In genomic region chr17:41967141-41967920, GRCh38 we compare ENCODE assay signal across 8 cellular contexts. TPM values are rescaled to one million over a fixed set of nuclear protein-coding genes. Genes with fewer than 3 reads are reported as not detected.
DNase-seq lines count a peak whose midpoint lies in the region; ATAC-seq, FAIRE-seq and TF ChIP-seq lines count a peak whose summit lies in the region.

No MANE protein-coding gene starts in this region.

- intact Hi-C loops in GM12878 (cut with micrococcal nuclease; ENCODE audit: unreplicated experiment): loop anchor here (2.0 to 5.0 kb wide), 2 partner anchors 49 to 215 kb away; partner anchors contain the start of genes DNAJC7 and KCNH4

- no peak overlapping the region for H3K56ac ChIP-seq in H9 (ENCODE audit: insufficient read length, low read depth, low read length)

- H3K4me1 ChIP-seq in DND-41 (ENCODE audit: insufficient read depth, low read length) (peaks cover 59% of the 10 kb centered on the region), H9 (ENCODE audit: insufficient read depth, low read length) (no peaks in the 10 kb centered on the region), GM12878 (ENCODE audit: control insufficient read depth, insufficient read depth, low read length) (peaks cover 6% of the 10 kb centered on the region)

- no peak overlapping the region for H4K8ac ChIP-seq in H9 (replicated peaks; ENCODE audit: insufficient read length, low read depth, low read length)

- H3K79me1 ChIP-seq in H9 (ENCODE audit: insufficient read depth, low read depth, low read length, poor library complexity, severe bottlenecking): no peaks in the 10 kb centered on the region

- H4K91ac ChIP-seq in H9 (ENCODE audit: insufficient read length, low read depth, low read length): no peak overlapping the region

- H3K9me3 ChIP-seq in DND-41 (ENCODE audit: insufficient read depth, low read length, severe bottlenecking) (no peaks in the 10 kb centered on the region), H9 (ENCODE audit: control insufficient read depth, low read depth, low read length) (no peaks in the 10 kb centered on the region), GM12878 (replicated peaks; ENCODE audit: control insufficient read depth, insufficient read depth, low read length) (no peaks in the 10 kb centered on the region)

- no peak overlapping the region for H3T11ph ChIP-seq in H9 (ENCODE audit: low read length)

- POLR2A ChIA-PET in GM12878 (lab: Charles Lee): interaction anchor here (1.0 to 2.3 kb wide), 6 partner anchors 9 to 153 kb away, joined by 3 to 45 read pairs (median 9); partner anchors contain the start of genes DHX58 and DNAJC7

- H3K79me2 ChIP-seq in DND-41 (ENCODE audit: insufficient read depth, low read length) (peaks cover 56% of the 10 kb centered on the region), H9 (ENCODE audit: insufficient read depth, low read length) (no peaks in the 10 kb centered on the region), GM12878 (ENCODE audit: control insufficient read depth, insufficient read depth, low read length) (peaks cover 23% of the 10 kb centered on the region)

- RAD21 ChIA-PET in GM12878 (lab: Charles Lee; ENCODE audit: unreplicated experiment): interaction anchor here (1.3 to 3.9 kb wide), 3 partner anchors 9 to 134 kb away, joined by 4 to 53 read pairs (median 16); partner anchors contain the start of genes DNAJC7 and NKIRAS2

- DNase-seq in DND-41 (peak; percentile 55), H9 (no peak), GM12878 (ENCODE audit: low read depth, low spot score) (no peak), kidney epithelial cell (ENCODE audit: low read depth) (no peak), NCI-H2029 treated with DMSO at 0.1 percent for 48 hours (lab: John Stamatoyannopoulos, UW) (no peak), COR-L47 (lab: John Stamatoyannopoulos, UW) (no peak)
- DNase-seq in stimulated activated CD4-positive, alpha-beta T cell treated with anti-CD3 and anti-CD28 coated beads, Interleukin-15, amount 100 ng/mL, for 48 hours (ENCODE audit: low read depth in 2 of 2): peak; percentile 18 to 20

- no peak overlapping the region for H2BK5ac ChIP-seq in H9 (ENCODE audit: insufficient read length, low read length)

- H3K4me1 Mint-ChIP-seq in H9: peaks cover 23 to 31% of the 10 kb centered on the region in 2 experiments

- in situ Hi-C loops in GM12878 (cut with MboI): no loop called here

- peak overlapping the region; percentile 76 to 80 for H3K4me3 Mint-ChIP-seq in H9

- WGBS in H9 (ENCODE audit: extremely low coverage, insufficient read length, low lambda C conversion rate): no CpG with 5 or more reads among the region's 39 CpGs
- 23% methylated on average over 39 of the region's 39 CpGs for WGBS in GM12878 (ENCODE audit: insufficient coverage, insufficient replicate concordance, low lambda C conversion rate, missing lambda C conversion rate)

- H4K20me1 ChIP-seq in DND-41 (ENCODE audit: insufficient read depth, low read length) (peaks cover 33% of the 10 kb centered on the region), H9 (ENCODE audit: control insufficient read depth, insufficient read depth, insufficient read length) (no peaks in the 10 kb centered on the region), GM12878 (ENCODE audit: control insufficient read depth, insufficient read depth) (no peaks in the 10 kb centered on the region)

- H2BK12ac ChIP-seq in H9 (ENCODE audit: insufficient read length, low read depth, low read length): no peak overlapping the region

- H3K9ac ChIP-seq in DND-41 (ENCODE audit: low read depth, low read length) (peak overlapping the region; percentile 92), H9 (ENCODE audit: extremely low read depth, insufficient read length, low read length) (peak overlapping the region; percentile 78), GM12878 (ENCODE audit: control insufficient read depth, insufficient read depth, low read length) (peak overlapping the region; percentile 88)

- TF ChIP-seq CTCF in DND-41 (IDR thresholded peaks at IDR 0.05; ENCODE audit: borderline replicate concordance, extremely low read depth, low read length, poor library complexity, severe bottlenecking) (no peak), H9 (conservative IDR thresholded peaks at IDR 0.05) (no peak), GM12878 (IDR thresholded peaks at IDR 0.05 in 2 of 3, conservative IDR thresholded peaks at IDR 0.05 in 1 of 3; ENCODE audit: control insufficient read depth in 2 of 3, extremely low read depth in 1 of 3, insufficient read depth in 1 of 3, low read depth in 3 of 3, low read length in 3 of 3) (no peak), kidney epithelial cell (IDR thresholded peaks at IDR 0.05; ENCODE audit: insufficient read depth, low read length, poor library complexity, severe bottlenecking) (no peak)

- 0 out of 2 replicates have a peak overlapping the region, but pooled peaks have one; percentile 85 for H2BK15ac ChIP-seq in H9 (ENCODE audit: low read depth, low read length)

- no TSS peak for BruUV-seq in GM12878 (replicated peaks; lab: Mats Ljungman, UMichigan)

- H3K4me2 ChIP-seq in DND-41 (ENCODE audit: insufficient read depth, low read length): peak overlapping the region; percentile 95
- peak overlapping the region; percentile 91 for H3K4me2 ChIP-seq in H9 (ENCODE audit: insufficient read depth, insufficient read length, low read length)
- peak overlapping the region; percentile 94 for H3K4me2 ChIP-seq in GM12878 (ENCODE audit: control insufficient read depth, insufficient read depth)

- no peak overlapping the region for H2BK120ac ChIP-seq in H9 (ENCODE audit: low read depth, low read length, poor library complexity, severe bottlenecking)

- no peak for FAIRE-seq in GM12878 (lab: Jason Lieb, UNC)

- peak overlapping the region; percentile 67 for H3K14ac ChIP-seq in H9 (ENCODE audit: insufficient read depth, low read length)

- H3K23ac ChIP-seq in H9 (ENCODE audit: insufficient read length, low read depth, low read length): no peak overlapping the region

- TF ChIP-seq RAD21 in GM12878 (IDR thresholded peaks at IDR 0.05; ENCODE audit: insufficient read depth, low read depth, low read length): no peak

- H3K36me3 Mint-ChIP-seq in H9 (ENCODE audit: insufficient read depth in 1 of 3, low read depth in 3 of 3): peaks cover 16 to 38% (median 33%) of the 10 kb centered on the region in 3 experiments

- no peaks in the 10 kb centered on the region for H3K9me3 Mint-ChIP-seq in H9

- H3K27me3 Mint-ChIP-seq in H9 (ENCODE audit: low read depth): peaks cover 1% of the 10 kb centered on the region; the same call in 1 of the 2 replicates

- peak overlapping the region in 2 of 3 experiments; percentile 20 to 52; a peak in 1 of 7 replicates for H3K27ac Mint-ChIP-seq in H9

- peak; percentile 53 for TF ChIP-seq POLR2A in GM12878 (IDR thresholded peaks at IDR 0.05; ENCODE audit: low read depth, low read length)

- SMC1A ChIA-PET in GM12878 (lab: Charles Lee; ENCODE audit: uncharacterized antibody, unreplicated experiment): interaction anchor here (1.4 to 6.1 kb wide), 6 partner anchors 10 to 149 kb away, joined by 4 to 20 read pairs (median 12); partner anchors contain the start of gene DNAJC7

- CTCF ChIA-PET in GM12878 (lab: Yijun Ruan, JAX): interaction anchor here (1.1 to 9.4 kb wide), 8 partner anchors 8 to 214 kb away, joined by 4 to 116 read pairs (median 10); partner anchors contain the start of genes DNAJC7, KAT2A, KCNH4 and NKIRAS2

- no peak overlapping the region for H2AK5ac ChIP-seq in H9 (ENCODE audit: insufficient read length, low read length)

- H3K4me3 ChIP-seq in DND-41 (ENCODE audit: low read depth in 1 of 2, low read length in 2 of 2): peak overlapping the region; percentile 76 to 77; a peak in 3 of 4 replicates
- H3K4me3 ChIP-seq in GM12878: peak overlapping the region; percentile 79
- peak overlapping the region; percentile 76 for H3K4me3 ChIP-seq in kidney epithelial cell (ENCODE audit: low read depth, low read length)

- H3K27ac ChIP-seq in DND-41 (ENCODE audit: low read length): peak overlapping the region; percentile 82
- no peak overlapping the region for H3K27ac ChIP-seq in H9 (ENCODE audit: insufficient read length, low read depth, low read length)
- peak overlapping the region; percentile 87 for H3K27ac ChIP-seq in GM12878 (ENCODE audit: control insufficient read depth, insufficient read depth)

- H3K36me3 ChIP-seq in DND-41 (ENCODE audit: insufficient read depth, low read length): peaks cover 38% of the 10 kb centered on the region
- H3K36me3 ChIP-seq in GM12878 (ENCODE audit: control insufficient read depth in 2 of 2, insufficient read depth in 2 of 2, low read length in 1 of 2): peaks cover 4 to 10% of the 10 kb centered on the region in 2 experiments; a peak in 3 of 4 replicates
- no peaks in the 10 kb centered on the region for H3K36me3 ChIP-seq in kidney epithelial cell (ENCODE audit: control insufficient read depth, insufficient read depth, low read length)

- no peak for TF ChIP-seq EP300 in GM12878 (IDR thresholded peaks at IDR 0.05; ENCODE audit: borderline replicate concordance in 1 of 2, control insufficient read depth in 1 of 2, low read depth in 2 of 2, low read length in 2 of 2)

- H3K18ac ChIP-seq in H9 (ENCODE audit: insufficient read length, low read depth, low read length): peak overlapping the region; percentile 59

- H3K27me3 ChIP-seq in DND-41 (ENCODE audit: insufficient read depth, low read length, poor library complexity): no peaks in the 10 kb centered on the region
- no peaks in the 10 kb centered on the region for H3K27me3 ChIP-seq in H9 (ENCODE audit: insufficient read depth, low read length)
- no peaks in the 10 kb centered on the region for H3K27me3 ChIP-seq in GM12878 (replicated peaks in 1 of 2; ENCODE audit: control insufficient read depth in 2 of 2, insufficient read depth in 2 of 2, low read length in 1 of 2)
- no peaks in the 10 kb centered on the region for H3K27me3 ChIP-seq in kidney epithelial cell (ENCODE audit: control insufficient read depth, insufficient read depth, low read length)

- H2AFZ ChIP-seq in DND-41 (ENCODE audit: low read depth, low read length) (peak overlapping the region; percentile 83), H9 (ENCODE audit: low read length) (no peak overlapping the region), GM12878 (ENCODE audit: control insufficient read depth, low read depth, low read length) (peak overlapping the region; percentile 66)

- peaks cover 12% of the 10 kb centered on the region for H3K23me2 ChIP-seq in H9 (ENCODE audit: insufficient read length, low read depth, low read length, poor library complexity, severe bottlenecking)

- no peak overlapping the region for H4K5ac ChIP-seq in H9 (ENCODE audit: insufficient read length, low read depth, low read length)

- H2BK20ac ChIP-seq in H9 (ENCODE audit: low read depth, low read length, poor library complexity, severe bottlenecking): no peak overlapping the region

- peak overlapping the region; percentile 27; the same call in 1 of the 2 replicates for H3K4ac ChIP-seq in H9 (ENCODE audit: low read depth, low read length)

- ATAC-seq in DND-41 (ENCODE audit: insufficient read depth, low read depth) (peak; percentile 29), SK-N-SH treated with all-trans-retinoic acid at 6 μM for 48 hours (peak; percentile 8), GM12878 (peak; percentile 8; the same call in 2 of the 3 replicates)

RNA-seq across cellular contexts. Expression of gene CNP, which starts 0.7 kb away (rescaled TPM):
- total RNA-seq in H9 (2021) (78.5 and 79.7 TPM in 2 replicates), GM12878 (2014; rRNA removed) (35.6 and 39.5 TPM in 2 replicates), GM12878 (2014; rRNA removed; fragmentation: Illumina TruSeq; extraction: Trizol) (22.5 and 22.9 TPM in 2 replicates), GM12878 (2021) (50.9 and 52.2 TPM in 2 replicates), kidney epithelial cell (58.5 and 65.1 TPM in 2 replicates)
- total RNA-seq in GM12878 (2013; cell fraction: nucleolus; rRNA removed): 22.0 and 33.7 TPM in 2 replicates
- 11.6 TPM for polyA plus RNA-seq in GM12878 (2011; ENCODE audit: low read depth)
- polyA plus RNA-seq in GM12878 (2011; rRNA removed) (14.4 and 24.6 TPM in 2 replicates), GM12878 (2014; fragmentation: Illumina TruSeq; extraction: Trizol) (16.9 and 26.3 TPM in 2 replicates), GM12878 (2014; fragmentation: Nextera tagmentation; extraction: Ambion mirVana) (1 to 10 TPM; 1.8 to 4.4 TPM), GM12878 (2014; rRNA removed) (36.5 and 40.4 TPM in 2 replicates), GM12878 (2016; fragmentation: Nextera tagmentation; extraction: Ambion mirVana) (10 to 100 TPM; 59.8 to 60.7 TPM)
- polyA plus RNA-seq in GM12878 (2011; cell fraction: cytosol; rRNA removed): 31.7 and 35.2 TPM in 2 replicates
- 23.4 and 31.0 TPM in 2 replicates for polyA plus RNA-seq in GM12878 (2011; cell fraction: nucleus; rRNA removed)
- polyA plus RNA-seq in GM12878 (2012): 25.0 and 30.4 TPM in 2 replicates
- 64.6 and 68.2 TPM in 2 replicates for polyA minus RNA-seq in GM12878 (2011; rRNA and poly(A)+ RNA removed)
- polyA minus RNA-seq in GM12878 (2011; cell fraction: cytosol; rRNA and poly(A)+ RNA removed): 27.3 and 32.6 TPM in 2 replicates
- 15.0 and 26.4 TPM in 2 replicates for polyA minus RNA-seq in GM12878 (2011; cell fraction: nucleus; rRNA and poly(A)+ RNA removed)

RNA-seq across cellular contexts. Expression of gene ODAD4, which starts 36.9 kb away (rescaled TPM):
- 1.3 and 2.1 TPM in 2 replicates for total RNA-seq in H9 (2021)
- total RNA-seq in GM12878 (2013; cell fraction: nucleolus; rRNA removed): 0.38 and 1.1 TPM in 2 replicates
- 0.11 and 0.16 TPM in 2 replicates for total RNA-seq in GM12878 (2014; rRNA removed)
- total RNA-seq in GM12878 (2014; rRNA removed; fragmentation: Illumina TruSeq; extraction: Trizol): 0.22 and 0.55 TPM in 2 replicates
- 0.46 TPM in 1 of 2 replicates, not detected in the other for total RNA-seq in GM12878 (2021)
- polyA plus RNA-seq in GM12878 (2011; ENCODE audit: low read depth): 0.14 TPM
- 0.27 and 0.53 TPM in 2 replicates for polyA plus RNA-seq in GM12878 (2011; rRNA removed)
- polyA plus RNA-seq in GM12878 (2011; cell fraction: cytosol; rRNA removed): 0.09 and 0.20 TPM in 2 replicates
- 0.34 and 0.63 TPM in 2 replicates for polyA plus RNA-seq in GM12878 (2011; cell fraction: nucleus; rRNA removed)
- polyA plus RNA-seq in GM12878 (2012): 0.19 and 0.31 TPM in 2 replicates
- polyA plus RNA-seq in GM12878 (2014; fragmentation: Illumina TruSeq; extraction: Trizol): 0.17 and 0.60 TPM in 2 replicates
- polyA plus RNA-seq in GM12878 (2014; fragmentation: Nextera tagmentation; extraction: Ambion mirVana): under 1 TPM; 0.10 to 0.44 TPM
- polyA plus RNA-seq in GM12878 (2014; rRNA removed): 0.17 and 0.27 TPM in 2 replicates
- under 1 TPM; 0.68 to 0.73 TPM for polyA plus RNA-seq in GM12878 (2016; fragmentation: Nextera tagmentation; extraction: Ambion mirVana)
- 0.44 and 0.52 TPM in 2 replicates for polyA minus RNA-seq in GM12878 (2011; rRNA and poly(A)+ RNA removed)
- polyA minus RNA-seq in GM12878 (2011; cell fraction: cytosol; rRNA and poly(A)+ RNA removed): not detected in 2 replicates
- polyA minus RNA-seq in GM12878 (2011; cell fraction: nucleus; rRNA and poly(A)+ RNA removed): 0.36 TPM in 1 of 2 replicates, not detected in the other
- 0.62 and 0.84 TPM in 2 replicates for total RNA-seq in kidney epithelial cell

RNA-seq across cellular contexts. Expression of gene ACLY, which starts 48.6 kb away (rescaled TPM):
- total RNA-seq in H9 (2021): 279 and 289 TPM in 2 replicates
- total RNA-seq in GM12878 (2013; cell fraction: nucleolus; rRNA removed): 60.0 and 63.4 TPM in 2 replicates
- 104 and 111 TPM in 2 replicates for total RNA-seq in GM12878 (2014; rRNA removed)
- total RNA-seq in GM12878 (2014; rRNA removed; fragmentation: Illumina TruSeq; extraction: Trizol): 112 and 113 TPM in 2 replicates
- total RNA-seq in GM12878 (2021): 224 and 228 TPM in 2 replicates
- polyA plus RNA-seq in GM12878 (2011; ENCODE audit: low read depth): 37.0 TPM
- polyA plus RNA-seq in GM12878 (2011; rRNA removed): 96.6 and 140 TPM in 2 replicates
- polyA plus RNA-seq in GM12878 (2011; cell fraction: cytosol; rRNA removed): 132 and 154 TPM in 2 replicates
- 125 and 158 TPM in 2 replicates for polyA plus RNA-seq in GM12878 (2011; cell fraction: nucleus; rRNA removed)
- polyA plus RNA-seq in GM12878 (2012): 63.8 and 69.0 TPM in 2 replicates
- polyA plus RNA-seq in GM12878 (2014; fragmentation: Illumina TruSeq; extraction: Trizol): 113 and 136 TPM in 2 replicates
- 10 to 100 TPM; 32.6 to 39.6 TPM for polyA plus RNA-seq in GM12878 (2014; fragmentation: Nextera tagmentation; extraction: Ambion mirVana)
- 128 and 129 TPM in 2 replicates for polyA plus RNA-seq in GM12878 (2014; rRNA removed)
- 100 to 1,000 TPM; 112 to 116 TPM for polyA plus RNA-seq in GM12878 (2016; fragmentation: Nextera tagmentation; extraction: Ambion mirVana)
- polyA minus RNA-seq in GM12878 (2011; rRNA and poly(A)+ RNA removed): 238 and 284 TPM in 2 replicates
- polyA minus RNA-seq in GM12878 (2011; cell fraction: cytosol; rRNA and poly(A)+ RNA removed): 92.9 and 117 TPM in 2 replicates
- polyA minus RNA-seq in GM12878 (2011; cell fraction: nucleus; rRNA and poly(A)+ RNA removed): 40.1 and 74.8 TPM in 2 replicates
- total RNA-seq in kidney epithelial cell: 241 and 301 TPM in 2 replicates

RNA-seq across cellular contexts. Expression of gene DNAJC7, which starts 49.9 kb away (rescaled TPM):
- 135 and 141 TPM in 2 replicates for total RNA-seq in H9 (2021)
- total RNA-seq in GM12878 (2013; cell fraction: nucleolus; rRNA removed): 134 and 138 TPM in 2 replicates
- total RNA-seq in GM12878 (2014; rRNA removed): 70.2 and 70.4 TPM in 2 replicates
- 156 and 173 TPM in 2 replicates for total RNA-seq in GM12878 (2014; rRNA removed; fragmentation: Illumina TruSeq; extraction: Trizol)
- total RNA-seq in GM12878 (2021): 104 and 113 TPM in 2 replicates
- 65.9 TPM for polyA plus RNA-seq in GM12878 (2011; ENCODE audit: low read depth)
- polyA plus RNA-seq in GM12878 (2011; rRNA removed): 60.1 and 72.4 TPM in 2 replicates
- 33.8 and 35.1 TPM in 2 replicates for polyA plus RNA-seq in GM12878 (2011; cell fraction: cytosol; rRNA removed)
- polyA plus RNA-seq in GM12878 (2011; cell fraction: nucleus; rRNA removed): 35.8 and 40.3 TPM in 2 replicates
- polyA plus RNA-seq in GM12878 (2012): 89.4 and 91.4 TPM in 2 replicates
- polyA plus RNA-seq in GM12878 (2014; fragmentation: Illumina TruSeq; extraction: Trizol): 164 and 196 TPM in 2 replicates
- 10 to 100 TPM; 61.2 to 70.3 TPM for polyA plus RNA-seq in GM12878 (2014; fragmentation: Nextera tagmentation; extraction: Ambion mirVana)
- polyA plus RNA-seq in GM12878 (2014; rRNA removed): 89.6 and 91.8 TPM in 2 replicates
- 100 to 1,000 TPM in 1 of 2 experiments, 10 to 100 TPM in 1; 97.9 to 103 TPM for polyA plus RNA-seq in GM12878 (2016; fragmentation: Nextera tagmentation; extraction: Ambion mirVana)
- 56.9 and 58.7 TPM in 2 replicates for polyA minus RNA-seq in GM12878 (2011; rRNA and poly(A)+ RNA removed)
- polyA minus RNA-seq in GM12878 (2011; cell fraction: cytosol; rRNA and poly(A)+ RNA removed): 30.2 and 35.3 TPM in 2 replicates
- 43.6 and 51.0 TPM in 2 replicates for polyA minus RNA-seq in GM12878 (2011; cell fraction: nucleus; rRNA and poly(A)+ RNA removed)
- 68.0 and 73.5 TPM in 2 replicates for total RNA-seq in kidney epithelial cell

RNA-seq across cellular contexts. Expression of gene NKIRAS2, which starts 52.6 kb away (rescaled TPM):
- total RNA-seq in H9 (2021): 36.6 and 37.1 TPM in 2 replicates
- 17.6 and 18.5 TPM in 2 replicates for total RNA-seq in GM12878 (2013; cell fraction: nucleolus; rRNA removed)
- 36.8 and 39.3 TPM in 2 replicates for total RNA-seq in GM12878 (2014; rRNA removed)
- total RNA-seq in GM12878 (2014; rRNA removed; fragmentation: Illumina TruSeq; extraction: Trizol): 16.3 and 16.9 TPM in 2 replicates
- 22.9 and 25.8 TPM in 2 replicates for total RNA-seq in GM12878 (2021)
- 11.6 TPM for polyA plus RNA-seq in GM12878 (2011; ENCODE audit: low read depth)
- 11.9 and 20.3 TPM in 2 replicates for polyA plus RNA-seq in GM12878 (2011; rRNA removed)
- polyA plus RNA-seq in GM12878 (2011; cell fraction: cytosol; rRNA removed): 26.7 and 29.6 TPM in 2 replicates
- polyA plus RNA-seq in GM12878 (2011; cell fraction: nucleus; rRNA removed): 15.3 and 19.6 TPM in 2 replicates
- polyA plus RNA-seq in GM12878 (2012): 20.9 and 21.7 TPM in 2 replicates
- polyA plus RNA-seq in GM12878 (2014; fragmentation: Illumina TruSeq; extraction: Trizol): 24.4 and 33.6 TPM in 2 replicates
- polyA plus RNA-seq in GM12878 (2014; fragmentation: Nextera tagmentation; extraction: Ambion mirVana): 1 to 10 TPM; 6.4 to 6.9 TPM
- polyA plus RNA-seq in GM12878 (2014; rRNA removed): 39.4 and 49.7 TPM in 2 replicates
- 10 to 100 TPM; 28.6 to 32.2 TPM for polyA plus RNA-seq in GM12878 (2016; fragmentation: Nextera tagmentation; extraction: Ambion mirVana)
- 15.9 and 21.3 TPM in 2 replicates for polyA minus RNA-seq in GM12878 (2011; rRNA and poly(A)+ RNA removed)
- 6.4 and 7.1 TPM in 2 replicates for polyA minus RNA-seq in GM12878 (2011; cell fraction: cytosol; rRNA and poly(A)+ RNA removed)
- 7.6 and 15.4 TPM in 2 replicates for polyA minus RNA-seq in GM12878 (2011; cell fraction: nucleus; rRNA and poly(A)+ RNA removed)
- total RNA-seq in kidney epithelial cell: 74.4 and 77.8 TPM in 2 replicates

Comparison
In these comparisons a context has a peak if more than half of its experiments do, and no peak if none do; other contexts are left out.
1. DNase-seq: peak in DND-41 (single experiment) and stimulated activated CD4-positive, alpha-beta T cell treated with anti-CD3 and anti-CD28 coated beads, Interleukin-15, amount 100 ng/mL, for 48 hours (2 of 2); none in H9 (single experiment), GM12878 (single experiment), kidney epithelial cell (single experiment), NCI-H2029 treated with DMSO at 0.1 percent for 48 hours (single experiment) and COR-L47 (single experiment).
2. Peak in every context shown above with its lines, with median percentiles within 50 percentile points of each other: ATAC-seq, H3K4me2 ChIP-seq, H3K4me3 ChIP-seq and H3K9ac ChIP-seq.